Comparison of ENCODE assay signal across 10 cellular contexts in the genomic region with DNA sequence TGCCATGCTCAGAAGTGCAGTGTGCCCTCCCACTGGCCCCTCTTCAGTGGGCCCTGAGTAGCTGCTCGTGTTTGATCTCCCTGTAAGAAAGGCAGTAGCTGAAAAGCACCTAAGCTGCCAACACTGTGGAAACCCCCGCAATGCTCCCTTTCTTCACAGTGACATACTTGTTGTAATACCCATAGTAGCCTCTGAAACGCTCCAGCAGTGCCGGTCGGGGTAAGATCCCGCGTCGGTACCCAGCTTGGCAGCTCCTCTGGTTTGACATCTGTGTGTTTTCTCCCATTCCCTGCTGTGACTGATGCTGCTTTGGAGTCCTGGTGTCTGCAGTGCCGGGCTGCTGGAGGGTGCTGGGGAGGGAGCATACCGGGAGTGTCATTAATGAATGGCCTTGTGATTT. TPM values are rescaled to one million over a fixed set of nuclear protein-coding genes. Genes with fewer than 3 reads are reported as not detected.
DNase-seq lines count a peak whose midpoint lies in the region; ATAC-seq, FAIRE-seq and TF ChIP-seq lines count a peak whose summit lies in the region.
"Had no signal": no experiment of that assay in that cellular context is flagged by ENCODE, and none has a peak within 500 bp of the region (broad histone marks: within the 10 kb centered on the region; RNA-seq: fewer than 3 reads in every experiment).

No MANE protein-coding gene starts in this region.

- intact Hi-C loops in gastrocnemius medialis (cut with DNase I; ENCODE audit: low total_unique reads): no loop called here
- intact Hi-C loops in kidney (cut with DNase I): no loop called here

- peak overlapping the region; percentile 7 for H3K27ac Mint-ChIP-seq in activated T-cell treated with anti-CD3 and anti-CD28 coated beads, Interleukin-2, amount 50 U/mL, for 24 hours
- H3K27ac Mint-ChIP-seq: natural killer cell had no signal

- H3K36me3 Mint-ChIP-seq in activated T-cell treated with anti-CD3 and anti-CD28 coated beads, Interleukin-2, amount 50 U/mL, for 24 hours (ENCODE audit: low read depth): peaks cover 70% of the 10 kb centered on the region
- H3K36me3 Mint-ChIP-seq: natural killer cell had no signal

- H3K9me3 ChIP-seq in gastrocnemius medialis (no peaks in the 10 kb centered on the region), kidney (ENCODE audit: control insufficient read depth in 1 of 2, low read length in 2 of 2) (no peaks in the 10 kb centered on the region)

- peaks cover 2% of the 10 kb centered on the region for H3K9me3 Mint-ChIP-seq in activated T-cell treated with anti-CD3 and anti-CD28 coated beads, Interleukin-2, amount 50 U/mL, for 24 hours
- H3K9me3 Mint-ChIP-seq: natural killer cell had no signal

- in situ Hi-C loops in gastrocnemius medialis (cut with MboI; ENCODE audit: low sequenced_read_pairs in 4 of 4): no loop called here

- H3K27me3 ChIP-seq in foreskin keratinocyte (no peaks in the 10 kb centered on the region), gastrocnemius medialis (no peaks in the 10 kb centered on the region)

- peak; percentile 18 for TF ChIP-seq CTCF in foreskin keratinocyte (conservative IDR thresholded peaks at IDR 0.05)
- peak in 4 of 5 experiments; percentile 24 to 43 (median 33) for TF ChIP-seq CTCF in gastrocnemius medialis (IDR thresholded peaks at IDR 0.05 in 4 of 5, conservative IDR thresholded peaks at IDR 0.05 in 1 of 5)
- no peak for TF ChIP-seq CTCF in kidney (IDR thresholded peaks at IDR 0.05; ENCODE audit: borderline replicate concordance, extremely low read depth, insufficient read depth)

- H3K27me3 Mint-ChIP-seq in activated T-cell treated with anti-CD3 and anti-CD28 coated beads, Interleukin-2, amount 50 U/mL, for 24 hours: no peaks in the 10 kb centered on the region

- no peak for TF ChIP-seq POLR2A in gastrocnemius medialis (IDR thresholded peaks at IDR 0.05)

- H3K4me3 Mint-ChIP-seq in activated T-cell treated with anti-CD3 and anti-CD28 coated beads, Interleukin-2, amount 50 U/mL, for 24 hours: no peak overlapping the region

- FAIRE-seq in kidney (lab: Jason Lieb, UNC): no peak

- H3K27ac ChIP-seq in foreskin keratinocyte: no peak overlapping the region
- H3K27ac ChIP-seq in gastrocnemius medialis: peak overlapping the region; percentile 47 to 94 (median 72)
- H3K27ac ChIP-seq in kidney (ENCODE audit: low read depth in 2 of 2, low read length in 2 of 2): no peak overlapping the region

- no peak overlapping the region for H3K9ac ChIP-seq in kidney (ENCODE audit: low read length in 2 of 2)

- peaks cover 22% of the 10 kb centered on the region for H3K4me1 Mint-ChIP-seq in activated T-cell treated with anti-CD3 and anti-CD28 coated beads, Interleukin-2, amount 50 U/mL, for 24 hours (ENCODE audit: low read depth)

- peaks cover 3% of the 10 kb centered on the region for H3K4me1 ChIP-seq in foreskin keratinocyte
- H3K4me1 ChIP-seq in gastrocnemius medialis: peaks cover 23% of the 10 kb centered on the region in 2 donors
- no peaks in the 10 kb centered on the region for H3K4me1 ChIP-seq in kidney (ENCODE audit: control insufficient read depth in 1 of 2, insufficient read depth in 1 of 2, low read depth in 1 of 2, low read length in 2 of 2)

- H3K4me3 ChIP-seq in gastrocnemius medialis (no peak overlapping the region), kidney (ENCODE audit: low read length in 2 of 2) (no peak overlapping the region)

- no peak for DNase-seq in activated T-cell treated with anti-CD3 and anti-CD28 coated beads, Interleukin-2, amount 50 U/mL, for 24 hours
- DNase-seq in activated T-cell treated with anti-CD3 and anti-CD28 coated beads for 4 hours: no peak
- DNase-seq in RPMI8226: peak; percentile 49
- DNase-seq in foreskin keratinocyte: no peak
- DNase-seq in gastrocnemius medialis: peak in 1 of 2 donors; percentile 70
- no peak for DNase-seq in NCI-H128 (lab: John Stamatoyannopoulos, UW; ENCODE audit: unreplicated experiment)
- DNase-seq in kidney: no peak
- DNase-seq: activated gamma-delta T cell treated with Interleukin-2 at 50 U/mL for 16 hours, natural killer cell had no signal

- no peaks in the 10 kb centered on the region for H3K36me3 ChIP-seq in gastrocnemius medialis
- no peaks in the 10 kb centered on the region for H3K36me3 ChIP-seq in kidney (ENCODE audit: control insufficient read depth in 1 of 2, insufficient read depth in 2 of 2, low read length in 2 of 2)

- ATAC-seq in foreskin keratinocyte: peak; percentile 19
- ATAC-seq in gastrocnemius medialis: peak; percentile 20 to 58
- no peak for ATAC-seq in GM18520 (IDR thresholded peaks at IDR 0.05; ENCODE audit: unreplicated experiment)
- ATAC-seq: natural killer cell had no signal

RNA-seq across cellular contexts. Expression of a gene that starts 3.6 kb away (rescaled TPM):
- total RNA-seq in foreskin keratinocyte: 12.0 and 14.4 TPM in 2 replicates
- 9.4 and 10.5 TPM in 2 replicates for polyA plus RNA-seq in foreskin keratinocyte
- 10 to 100 TPM in 2 of 4 donors, 1 to 10 TPM in 2; 2.5 to 20.2 (median 7.4) TPM for total RNA-seq in gastrocnemius medialis
- 2.5 TPM for total RNA-seq in kidney
- polyA plus RNA-seq in kidney (ENCODE audit: insufficient read depth, low read depth, low replicate concordance): 1.0 TPM

Comparison
In these comparisons a context has a peak if more than half of its experiments do, and no peak if none do; other contexts are left out.
1. H3K27ac ChIP-seq: peak in gastrocnemius medialis (4 of 4); none in foreskin keratinocyte (single experiment) and kidney (0 of 2).